ENCODE assay signal across 11 cellular contexts in genomic region chr5:104429911-104430310, GRCh38.
"Had no signal": no experiment of that assay in that cellular context is flagged by ENCODE, and none has a peak within 500 bp of the region (broad histone marks: within the 10 kb centered on the region; RNA-seq: fewer than 3 reads in every experiment).

No MANE protein-coding gene starts in this region.

- ATAC-seq: GM23338, HCT116 had no signal

- FAIRE-seq: H1, H54 had no signal

- H2AFZ ChIP-seq: GM23248, GM23338 had no signal

- DNase-seq: GM23248, GOT3, H7, H9, HCEC 1CT, HFFc6 had no signal

- H3K4me2 ChIP-seq: GM23338 had no signal

- H3K4me1 ChIP-seq: HAP-1 had no signal

- H3K36me3 ChIP-seq: HAP-1 had no signal

- H3K4me3 ChIP-seq: GM23248, GM23338, HAP-1 had no signal

- H3K27ac ChIP-seq: GM23248 had no signal

- H3K9me3 ChIP-seq: HAP-1 had no signal

- H3K9ac ChIP-seq: GM23248 had no signal
